ENCODE assay signal across 14 cellular contexts in genomic region chr17:36529121-36529520, GRCh38. TPM values are rescaled to one million over a fixed set of nuclear protein-coding genes. Genes with fewer than 3 reads are reported as not detected.
A peak's percentile ranks its signal among the peaks of the same experiment; 100 is the strongest.
DNase-seq lines count a peak whose midpoint lies in the region; ATAC-seq lines count a peak whose summit lies in the region.
"Had no signal": no experiment of that assay in that cellular context is flagged by ENCODE, and none has a peak within 500 bp of the region (broad histone marks: within the 10 kb centered on the region; RNA-seq: fewer than 3 reads in every experiment).

No MANE protein-coding gene starts in this region.

- DNase-seq in stimulated activated naive CD8-positive, alpha-beta T cell treated with anti-CD3 and anti-CD28 coated beads, Interleukin-15, Interleukin-2, amounts not matched to agents 100 U/mL and 50 U/mL, for 24 hours: no peak
- DNase-seq in RPMI7951 (ENCODE audit: low read depth) (peak; percentile 71), fibroblast of peridontal ligament (ENCODE audit: extremely low read depth) (peak; percentile 19), cortex of kidney (lab: John Stamatoyannopoulos, UW) (no peak), DMS153 (lab: John Stamatoyannopoulos, UW) (no peak), NCI-H82 treated with DMSO at 0.1 percent for 48 hours (lab: John Stamatoyannopoulos, UW; ENCODE audit: unreplicated experiment) (no peak), hippocampal formation (lab: John Stamatoyannopoulos, UW) (no peak)
- DNase-seq: KG1; NCI-H2107; stimulated activated CD4-positive, alpha-beta T cell treated with anti-CD3 and anti-CD28 coated beads, Interleukin-12 subunit alpha, Interleukin-12 subunit beta, amount 100 ng/mL, for 4 hours; T-helper 17 cell; uterus had no signal

- H3K4me3 Mint-ChIP-seq in stimulated activated naive CD8-positive, alpha-beta T cell treated with anti-CD3 and anti-CD28 coated beads, Interleukin-15, Interleukin-2, amounts not matched to agents 100 ng/mL and 50 ng/mL, for 24 hours: no peak overlapping the region
- H3K4me3 Mint-ChIP-seq: T-helper 17 cell had no signal

- H3K36me3 Mint-ChIP-seq in stimulated activated naive CD8-positive, alpha-beta T cell treated with anti-CD3 and anti-CD28 coated beads, Interleukin-15, Interleukin-2, amounts not matched to agents 100 ng/mL and 50 ng/mL, for 24 hours (ENCODE audit: low read depth): peaks cover 73% of the 10 kb centered on the region

- no peaks in the 10 kb centered on the region for H3K9me3 Mint-ChIP-seq in stimulated activated naive CD8-positive, alpha-beta T cell treated with anti-CD3 and anti-CD28 coated beads, Interleukin-15, Interleukin-2, amounts not matched to agents 100 ng/mL and 50 ng/mL, for 24 hours

- H3K4me1 Mint-ChIP-seq in stimulated activated naive CD8-positive, alpha-beta T cell treated with anti-CD3 and anti-CD28 coated beads, Interleukin-15, Interleukin-2, amounts not matched to agents 100 ng/mL and 50 ng/mL, for 24 hours (ENCODE audit: low read depth): peaks cover 50% of the 10 kb centered on the region

- H3K27ac Mint-ChIP-seq in stimulated activated naive CD8-positive, alpha-beta T cell treated with anti-CD3 and anti-CD28 coated beads, Interleukin-15, Interleukin-2, amounts not matched to agents 100 ng/mL and 50 ng/mL, for 24 hours: peak overlapping the region; percentile 32
- H3K27ac Mint-ChIP-seq: T-helper 17 cell had no signal

- no peak for ATAC-seq in stimulated activated naive CD8-positive, alpha-beta T cell treated with anti-CD3 and anti-CD28 coated beads, Interleukin-15, Interleukin-2, amounts not matched to agents 100 U/mL and 50 U/mL, for 24 hours
- ATAC-seq: activated naive CD4-positive, alpha-beta T cell treated with anti-CD3 and anti-CD28 coated beads, Interleukin-2, amount 50 U/mL, for 72 hours; T-helper 17 cell had no signal

- H3K27me3 Mint-ChIP-seq in stimulated activated naive CD8-positive, alpha-beta T cell treated with anti-CD3 and anti-CD28 coated beads, Interleukin-15, Interleukin-2, amounts not matched to agents 100 ng/mL and 50 ng/mL, for 24 hours: no peaks in the 10 kb centered on the region
- H3K27me3 Mint-ChIP-seq: T-helper 17 cell had no signal

RNA-seq across cellular contexts. Expression of gene MYO19, which starts 5.5 kb away (rescaled TPM):
- 28.8 and 39.7 TPM in 2 replicates for total RNA-seq in RPMI7951 (2014; rRNA removed; shearing (Covaris generic))

RNA-seq across cellular contexts. Expression of gene PIGW, which starts 5.7 kb away (rescaled TPM):
- total RNA-seq in RPMI7951 (2014; rRNA removed; shearing (Covaris generic)): 8.4 and 8.5 TPM in 2 replicates

RNA-seq across cellular contexts. Expression of gene GGNBP2, which starts 15.6 kb away (rescaled TPM):
- 29.0 and 38.9 TPM in 2 replicates for total RNA-seq in RPMI7951 (2014; rRNA removed; shearing (Covaris generic))

RNA-seq across cellular contexts. Expression of gene ZNHIT3, which starts 42.6 kb away (rescaled TPM):
- total RNA-seq in RPMI7951 (2014; rRNA removed; shearing (Covaris generic)): 35.0 and 41.0 TPM in 2 replicates

Comparison
In these comparisons a context has a peak if more than half of its experiments do, and no peak if none do; other contexts are left out.
1. DNase-seq: peak in RPMI7951 (single experiment) and fibroblast of peridontal ligament (single experiment); none in stimulated activated naive CD8-positive, alpha-beta T cell treated with anti-CD3 and anti-CD28 coated beads, Interleukin-15, Interleukin-2, amounts not matched to agents 100 U/mL and 50 U/mL, for 24 hours (single experiment), cortex of kidney (single experiment), DMS153 (single experiment), NCI-H82 treated with DMSO at 0.1 percent for 48 hours (single experiment) and hippocampal formation (0 of 2).